20 cellular contexts compared by ENCODE assay signal in the genomic region with DNA sequence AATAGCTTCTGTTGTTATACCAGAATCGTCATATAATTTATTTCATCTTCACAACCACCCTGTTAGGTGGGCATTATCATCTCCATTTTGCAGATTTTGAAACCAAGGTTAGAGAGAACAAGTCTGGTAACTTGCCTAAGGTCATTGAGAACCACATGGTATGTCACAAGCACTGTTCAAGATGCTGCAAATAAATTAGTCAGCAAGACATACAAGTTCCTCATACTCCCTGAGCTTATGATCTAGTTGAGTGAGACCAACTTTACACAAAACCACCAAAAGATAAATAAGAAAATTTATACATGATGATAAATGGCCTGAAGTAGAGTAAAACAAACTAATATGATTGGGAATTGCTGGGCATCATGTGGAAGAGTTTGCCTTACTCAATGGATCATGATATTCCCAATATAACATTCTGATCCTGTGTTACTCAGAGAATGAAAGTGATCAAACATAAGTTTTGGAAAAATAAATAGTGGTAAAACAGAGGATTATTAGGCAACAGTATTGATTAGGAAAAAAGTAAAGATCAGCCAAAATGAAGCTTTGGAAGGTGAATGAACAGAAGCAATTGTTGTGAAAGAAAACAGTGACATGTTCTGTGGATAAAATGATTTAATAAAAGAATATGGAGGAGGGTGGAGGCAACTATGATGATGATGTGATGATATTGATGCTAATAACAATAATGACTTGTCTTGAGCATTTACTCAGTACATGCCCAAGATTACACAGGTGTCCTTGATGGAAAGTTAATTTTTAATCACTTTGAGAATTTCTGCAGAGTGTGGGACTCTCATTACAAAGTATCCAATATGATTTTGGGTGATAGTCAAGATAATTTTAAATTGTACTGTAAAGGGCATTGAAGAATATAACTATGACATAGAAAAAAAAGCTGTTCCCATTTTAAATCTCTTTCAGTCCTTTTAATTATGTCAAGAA. TPM values are rescaled to one million over a fixed set of nuclear protein-coding genes. Genes with fewer than 3 reads are reported as not detected.
"Had no signal": no experiment of that assay in that cellular context is flagged by ENCODE, and none has a peak within 500 bp of the region (broad histone marks: within the 10 kb centered on the region; RNA-seq: fewer than 3 reads in every experiment).

No MANE protein-coding gene starts in this region.

- H3K4me1 Mint-ChIP-seq: memory B cell, mesothelial cell of epicardium, natural killer cell, neural crest cell had no signal

- H3K4me1 ChIP-seq: colonic mucosa, heart right ventricle, left lung, lower lobe of right lung, sigmoid colon had no signal

- H3K27ac ChIP-seq: colonic mucosa, heart right ventricle, left lung, lower lobe of right lung, sigmoid colon had no signal

- H3K36me3 Mint-ChIP-seq: memory B cell had no signal

- H3K9me3 ChIP-seq: colonic mucosa, left lung, lower lobe of right lung, sigmoid colon had no signal

- ATAC-seq: heart right ventricle, left lung, lower lobe of right lung, natural killer cell had no signal

- DNase-seq: colonic mucosa; dermis blood vessel endothelial cell; erythroblast; foreskin melanocyte; heart right ventricle; hypothalamus; kidney glomerular epithelial cell; left lung; lower lobe of right lung; natural killer cell; posterior cingulate gyrus; sigmoid colon; small intestine; stimulated activated CD4-positive, alpha-beta T cell treated with anti-CD3 and anti-CD28 coated beads, Interleukin-12 subunit alpha, Interleukin-12 subunit beta, amount 100 ng/mL, for 4 hours; stimulated activated naive CD4-positive, alpha-beta T cell had no signal

- H3K27ac Mint-ChIP-seq: memory B cell, mesothelial cell of epicardium, natural killer cell had no signal

- FAIRE-seq: small intestine had no signal

- H3K4me3 ChIP-seq: colonic mucosa, heart right ventricle, left lung, lower lobe of right lung, sigmoid colon had no signal

- H3K27me3 ChIP-seq: colonic mucosa, heart right ventricle, left lung, sigmoid colon had no signal

- H3K27me3 Mint-ChIP-seq: memory B cell had no signal

- H3K4me3 Mint-ChIP-seq: memory B cell, mesothelial cell of epicardium, natural killer cell, neural crest cell had no signal

- H3K36me3 ChIP-seq: colonic mucosa, heart right ventricle, left lung, lower lobe of right lung, sigmoid colon had no signal

RNA-seq across cellular contexts. Expression of a gene that starts 34.1 kb away (rescaled TPM):
- total RNA-seq: dermis blood vessel endothelial cell, left lung, lower lobe of right lung, myocyte, natural killer cell, osteocyte had no signal
